1 cellular context compared by ENCODE assay signal in the genomic region with DNA sequence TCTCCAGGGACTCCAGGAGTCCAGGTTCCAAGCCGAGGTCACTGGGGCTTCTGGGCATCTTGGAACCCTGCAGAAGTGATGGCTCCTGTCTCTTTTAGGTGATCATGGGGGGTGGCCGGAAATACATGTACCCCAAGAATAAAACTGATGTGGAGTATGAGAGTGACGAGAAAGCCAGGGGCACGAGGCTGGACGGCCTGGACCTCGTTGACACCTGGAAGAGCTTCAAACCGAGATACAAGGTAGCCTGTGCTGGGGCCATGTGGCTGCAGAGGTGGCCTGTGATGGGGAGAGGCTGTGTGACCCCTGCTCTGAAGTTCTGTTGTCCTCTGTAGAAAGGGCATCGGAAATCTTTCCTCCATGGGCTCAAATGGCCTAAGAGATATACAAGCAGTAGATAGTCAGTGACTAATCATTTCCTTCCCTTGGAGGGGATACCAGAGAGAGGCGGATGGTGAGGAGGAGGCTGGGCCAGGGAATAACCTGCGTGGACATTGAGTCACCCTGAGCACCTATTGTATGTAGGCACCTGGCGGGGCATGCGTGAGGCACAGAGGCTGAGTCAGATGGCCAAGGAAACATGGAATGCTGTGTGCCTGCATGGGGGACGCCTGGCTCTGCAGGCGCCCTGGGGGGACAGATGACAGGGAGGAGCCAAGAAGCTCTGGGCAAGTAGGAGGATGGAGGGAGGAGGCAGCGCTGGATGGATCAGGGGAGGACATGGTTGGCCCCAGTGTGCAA.
TF ChIP-seq lines count a peak whose summit lies in the region.

No MANE protein-coding gene starts in this region.

TF ChIP-seq in HCT116, 20 proteins besides CTCF, POLR2A, EP300 and RAD21:
- TF ChIP-seq, protein P1, sequence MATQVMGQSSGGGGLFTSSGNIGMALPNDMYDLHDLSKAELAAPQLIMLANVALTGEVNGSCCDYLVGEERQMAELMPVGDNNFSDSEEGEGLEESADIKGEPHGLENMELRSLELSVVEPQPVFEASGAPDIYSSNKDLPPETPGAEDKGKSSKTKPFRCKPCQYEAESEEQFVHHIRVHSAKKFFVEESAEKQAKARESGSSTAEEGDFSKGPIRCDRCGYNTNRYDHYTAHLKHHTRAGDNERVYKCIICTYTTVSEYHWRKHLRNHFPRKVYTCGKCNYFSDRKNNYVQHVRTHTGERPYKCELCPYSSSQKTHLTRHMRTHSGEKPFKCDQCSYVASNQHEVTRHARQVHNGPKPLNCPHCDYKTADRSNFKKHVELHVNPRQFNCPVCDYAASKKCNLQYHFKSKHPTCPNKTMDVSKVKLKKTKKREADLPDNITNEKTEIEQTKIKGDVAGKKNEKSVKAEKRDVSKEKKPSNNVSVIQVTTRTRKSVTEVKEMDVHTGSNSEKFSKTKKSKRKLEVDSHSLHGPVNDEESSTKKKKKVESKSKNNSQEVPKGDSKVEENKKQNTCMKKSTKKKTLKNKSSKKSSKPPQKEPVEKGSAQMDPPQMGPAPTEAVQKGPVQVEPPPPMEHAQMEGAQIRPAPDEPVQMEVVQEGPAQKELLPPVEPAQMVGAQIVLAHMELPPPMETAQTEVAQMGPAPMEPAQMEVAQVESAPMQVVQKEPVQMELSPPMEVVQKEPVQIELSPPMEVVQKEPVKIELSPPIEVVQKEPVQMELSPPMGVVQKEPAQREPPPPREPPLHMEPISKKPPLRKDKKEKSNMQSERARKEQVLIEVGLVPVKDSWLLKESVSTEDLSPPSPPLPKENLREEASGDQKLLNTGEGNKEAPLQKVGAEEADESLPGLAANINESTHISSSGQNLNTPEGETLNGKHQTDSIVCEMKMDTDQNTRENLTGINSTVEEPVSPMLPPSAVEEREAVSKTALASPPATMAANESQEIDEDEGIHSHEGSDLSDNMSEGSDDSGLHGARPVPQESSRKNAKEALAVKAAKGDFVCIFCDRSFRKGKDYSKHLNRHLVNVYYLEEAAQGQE (IDR thresholded peaks at IDR 0.05; ENCODE audit: low read depth), result no peak
- no peak for TF ChIP-seq SP1 (IDR thresholded peaks at IDR 0.05; ENCODE audit: low read depth)
- no peak for TF ChIP-seq POLR2AphosphoS5 (IDR thresholded peaks at IDR 0.05; ENCODE audit: low read depth, low read length)
- TF ChIP-seq CBX3 (IDR thresholded peaks at IDR 0.05; ENCODE audit: low read depth), result no peak
- TF ChIP-seq FOSL1 (IDR thresholded peaks at IDR 0.05; ENCODE audit: low read depth), result no peak
